Comparison of ENCODE assay signal across 19 cellular contexts in the genomic region with DNA sequence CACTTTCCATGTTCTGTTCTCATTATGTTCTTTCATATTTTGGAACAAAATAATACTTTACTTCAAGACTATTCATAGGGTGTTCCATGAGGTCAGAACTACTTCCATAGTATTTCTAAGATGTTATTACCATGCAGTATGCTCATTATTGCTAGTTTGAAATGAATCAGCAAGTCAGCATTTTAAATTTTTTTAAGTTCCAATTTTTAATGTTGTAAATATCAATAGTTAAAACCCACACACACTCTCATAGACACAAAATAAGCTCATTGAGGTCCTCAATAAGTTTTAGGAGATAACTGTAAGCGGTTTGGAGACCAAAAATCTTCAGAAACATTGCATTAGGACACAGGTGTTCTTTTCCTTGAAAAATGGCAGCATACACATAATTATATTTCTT.
DNase-seq lines count a peak whose midpoint lies in the region; ATAC-seq, FAIRE-seq and TF ChIP-seq lines count a peak whose summit lies in the region.
"Had no signal": no experiment of that assay in that cellular context is flagged by ENCODE, and none has a peak within 500 bp of the region (broad histone marks: within the 10 kb centered on the region; RNA-seq: fewer than 3 reads in every experiment).

No MANE protein-coding gene starts in this region.

- H3K4me1 ChIP-seq in A549 (no peaks in the 10 kb centered on the region), HEK293 (ENCODE audit: control insufficient read depth, insufficient read depth, low read length) (peaks cover 20% of the 10 kb centered on the region), K562 (replicated peaks in 1 of 2; ENCODE audit: control insufficient read depth in 2 of 2, insufficient read depth in 2 of 2, low read length in 2 of 2) (no peaks in the 10 kb centered on the region)
- H3K4me1 ChIP-seq: BE2C, BLaER1 had no signal

- no peak overlapping the region for H3K27ac ChIP-seq in A549
- H3K27ac ChIP-seq in HEK293 (ENCODE audit: extremely low read depth, low read depth, low read length), result no peak overlapping the region
- no peak overlapping the region for H3K27ac ChIP-seq in K562 (ENCODE audit: extremely low read depth, low read depth, low read length)
- H3K27ac ChIP-seq: 22Rv1, BLaER1 had no signal

- TF ChIP-seq EP300 in A549 (IDR thresholded peaks at IDR 0.05), result no peak
- TF ChIP-seq EP300 in K562 (IDR thresholded peaks at IDR 0.05; ENCODE audit: low read length), result no peak

- WGBS in A549 (ENCODE audit: missing lambda C conversion rate), result 12% methylated on average over 1 of the region's 1 CpG
- WGBS in K562 (ENCODE audit: insufficient coverage, low coverage, missing lambda C conversion rate), result 0% methylated on average over 1 of the region's 1 CpG

- POLR2A ChIA-PET in A549 (lab: Yijun Ruan, JAX) (no interaction called here), HEK293 (lab: Yijun Ruan, JAX) (no interaction called here), K562 (lab: Yijun Ruan, JAX) (no interaction called here)

- CTCF ChIA-PET in A549 (lab: Yijun Ruan, JAX) (no interaction called here), HEK293 (lab: Yijun Ruan, JAX) (interaction anchor here (0.6 to 1.3 kb wide), 2 partner anchors 12 to 338 kb away, joined by 4 read pairs; no protein-coding TSS in a partner anchor), K562 (lab: Yijun Ruan, JAX; ENCODE audit: low intra/inter-chr PET ratio) (no interaction called here)

- H3K9ac ChIP-seq in K562 (ENCODE audit: insufficient read depth in 1 of 2, low read depth in 2 of 2, low read length in 2 of 2), result no peak overlapping the region
- H3K9ac ChIP-seq: BLaER1 had no signal

- no peak overlapping the region for H3K4me2 ChIP-seq in A549
- no peak overlapping the region for H3K4me2 ChIP-seq in K562 (ENCODE audit: insufficient read depth, low read length)
- H3K4me2 ChIP-seq: BLaER1 had no signal

- H4K20me1 ChIP-seq in K562 (replicated peaks; ENCODE audit: control insufficient read depth, insufficient read depth, low read length), result no peaks in the 10 kb centered on the region
- H4K20me1 ChIP-seq: BLaER1 had no signal

- no peak overlapping the region for H2AFZ ChIP-seq in K562 (ENCODE audit: low read depth, low read length)

- H3K27me3 ChIP-seq in K562 (ENCODE audit: control insufficient read depth in 2 of 2, insufficient read depth in 2 of 2, low read length in 2 of 2), result no peaks in the 10 kb centered on the region
- H3K27me3 ChIP-seq: BE2C, BLaER1 had no signal

- BruUV-seq in K562 (replicated peaks; lab: Mats Ljungman, UMichigan), result no TSS peak

- TF ChIP-seq RAD21 in A549 (conservative IDR thresholded peaks at IDR 0.05 in 1 of 2, IDR thresholded peaks at IDR 0.05 in 1 of 2), result no peak
- no peak for TF ChIP-seq RAD21 in K562 (CRISPR knock-in tag; conservative IDR thresholded peaks at IDR 0.05 in 1 of 2, IDR thresholded peaks at IDR 0.05 in 1 of 2)

- no peak for DNase-seq in A549 (ENCODE audit: low read depth in 1 of 2, low spot score in 1 of 2)
- no peak for DNase-seq in K562 (ENCODE audit: extremely low read depth in 1 of 4, low spot score in 3 of 4)
- DNase-seq: ACHN; BE2C; C1 segment of cervical spinal cord; CD4-positive, alpha-beta memory T cell; CD4-positive, CD25-positive, alpha-beta regulatory T cell; CD8-positive, alpha-beta memory T cell; COR-L47; DMS79 treated with DMSO at 0.1 percent for 48 hours; GF-D8 had no signal

- TF ChIP-seq POLR2A in A549 (IDR thresholded peaks at IDR 0.05; ENCODE audit: low read length) (no peak), K562 (conservative IDR thresholded peaks at IDR 0.05) (no peak)

- FAIRE-seq in A549 (lab: Jason Lieb, UNC) (no peak), K562 (lab: Jason Lieb, UNC) (no peak)
- FAIRE-seq: G401.6, GM12891, GM18507 had no signal

- intact Hi-C loops in K562 (cut with micrococcal nuclease), result no loop called here

- in situ Hi-C loops in K562 (cut with MboI), result no loop called here

- TF ChIP-seq CTCF in A549 (IDR thresholded peaks at IDR 0.05) (no peak), HEK293 (tag by site-specific recombination; IDR thresholded peaks at IDR 0.05) (no peak), K562 (IDR thresholded peaks at IDR 0.05 in 2 of 3, conservative IDR thresholded peaks at IDR 0.05 in 1 of 3; ENCODE audit: insufficient read depth in 2 of 3, low read depth in 1 of 3, low read length in 3 of 3) (no peak)

- no peaks in the 10 kb centered on the region for H3K9me1 ChIP-seq in K562 (ENCODE audit: control insufficient read depth, insufficient read depth, low read length)

- H3K79me2 ChIP-seq in K562 (ENCODE audit: control insufficient read depth, insufficient read depth, low read length), result no peaks in the 10 kb centered on the region

- H3K4me3 ChIP-seq in A549 (no peak overlapping the region), HEK293 (ENCODE audit: low read depth, low read length) (no peak overlapping the region), K562 (no peak overlapping the region)
- H3K4me3 ChIP-seq: BLaER1 had no signal

- ATAC-seq in A549 (no peak), K562 (no peak), GM19455 (IDR thresholded peaks at IDR 0.05; ENCODE audit: unreplicated experiment) (no peak), GM19351 (IDR thresholded peaks at IDR 0.05; ENCODE audit: unreplicated experiment) (no peak)

- H3K36me3 ChIP-seq in HEK293 (ENCODE audit: control insufficient read depth in 2 of 2, insufficient read depth in 1 of 2, low read length in 2 of 2) (no peaks in the 10 kb centered on the region), K562 (ENCODE audit: control insufficient read depth, insufficient read depth, low read length) (no peaks in the 10 kb centered on the region)
- H3K36me3 ChIP-seq: BE2C had no signal

- H3K9me3 ChIP-seq in A549 (no peaks in the 10 kb centered on the region), HEK293 (ENCODE audit: control insufficient read depth, insufficient read depth, low read depth, low read length) (no peaks in the 10 kb centered on the region), K562 (replicated peaks; ENCODE audit: control insufficient read depth, insufficient read depth, low read depth, low read length) (no peaks in the 10 kb centered on the region)
- H3K9me3 ChIP-seq: BE2C had no signal

TF ChIP-seq in A549, 52 proteins besides CTCF, POLR2A, EP300 and RAD21:
- TF ChIP-seq MAFK (IDR thresholded peaks at IDR 0.05; ENCODE audit: partially characterized antibody), result peak; percentile 65
- no peak for TF ChIP-seq KDM5A (IDR thresholded peaks at IDR 0.05)

TF ChIP-seq in HEK293, 187 proteins besides CTCF, POLR2A, EP300 and RAD21:
- peak; percentile 82; the same call in 1 of the 2 replicates for TF ChIP-seq ZNF214 (tag by site-specific recombination; IDR thresholded peaks at IDR 0.05; ENCODE audit: borderline replicate concordance)
- TF ChIP-seq ZNF404 (tag by site-specific recombination; IDR thresholded peaks at IDR 0.05), result no peak

TF ChIP-seq in K562, 482 proteins besides CTCF, POLR2A, EP300 and RAD21:
- TF ChIP-seq ZNF316 (IDR thresholded peaks at IDR 0.05), result peak; percentile 74
- TF ChIP-seq PURB (CRISPR knock-in tag; IDR thresholded peaks at IDR 0.05; ENCODE audit: low read depth), result no peak
- no peak for TF ChIP-seq NUFIP1 (IDR thresholded peaks at IDR 0.05; ENCODE audit: partially characterized antibody)
- peak; percentile 36; the same call in 1 of the 2 replicates for TF ChIP-seq MAFG (tag; conservative IDR thresholded peaks at IDR 0.05)
- no peak for TF ChIP-seq SUPT5H (IDR thresholded peaks at IDR 0.05)
- 0 out of 2 replicates have a peak, but pooled peaks have one; percentile 24 for TF ChIP-seq MAFF (IDR thresholded peaks at IDR 0.05; ENCODE audit: low read length)
